Comparison of ENCODE assay signal across 26 cellular contexts in the genomic region with DNA sequence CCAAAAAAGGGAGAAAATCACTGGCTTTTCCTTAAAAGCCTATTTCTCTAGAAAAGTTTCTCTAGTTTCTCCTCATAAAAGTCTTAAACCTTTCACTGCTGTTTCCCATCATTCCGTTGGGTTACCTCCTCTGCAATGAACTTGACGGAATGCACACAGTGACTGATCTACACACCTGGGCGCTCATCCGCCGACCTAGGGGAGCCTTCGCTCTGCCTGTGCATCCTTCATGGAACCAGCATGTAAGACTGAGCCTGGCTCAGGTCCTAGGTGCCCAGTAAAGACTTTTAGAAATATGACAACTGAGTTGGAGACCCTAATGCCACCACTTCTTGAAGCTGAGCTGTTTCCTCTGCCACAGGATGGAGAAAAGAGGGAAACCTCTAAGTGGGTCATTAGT.
DNase-seq lines count a peak whose midpoint lies in the region; ATAC-seq, FAIRE-seq and TF ChIP-seq lines count a peak whose summit lies in the region.
"Had no signal": no experiment of that assay in that cellular context is flagged by ENCODE, and none has a peak within 500 bp of the region (broad histone marks: within the 10 kb centered on the region; RNA-seq: fewer than 3 reads in every experiment).

No MANE protein-coding gene starts in this region.

- peaks cover 16% of the 10 kb centered on the region for H3K4me1 ChIP-seq in DOHH2 (ENCODE audit: control insufficient read depth, low read length)
- H3K4me1 ChIP-seq: A549, BE2C, Caco-2, HAP-1 had no signal

- H3F3A ChIP-seq in DOHH2 (ENCODE audit: control insufficient read depth, insufficient read depth) = no peaks in the 10 kb centered on the region

- H3K4me2 ChIP-seq in DOHH2 (ENCODE audit: low read length) = peak overlapping the region; percentile 20
- H3K4me2 ChIP-seq: A549 had no signal

- CTCF ChIA-PET in activated naive CD4-positive, alpha-beta T cell treated with anti-CD3 and anti-CD28 coated beads, Interleukin-2, amount 10 ng/mL, durations not matched to agents 7 days and 5 days (lab: Charles Lee) = no interaction called here

- peak; percentile 19 for DNase-seq in activated T-cell treated with anti-CD3 and anti-CD28 coated beads, Interleukin-2, amount 50 U/mL, for 24 hours
- DNase-seq in activated T-cell treated with anti-CD3 and anti-CD28 coated beads, Interleukin-2, amount 50 U/mL, for 4 hours = no peak
- DNase-seq in chondrocyte (ENCODE audit: low spot score) (peak; percentile 40), nephron progenitor cell (no peak), occipital lobe (lab: John Stamatoyannopoulos, UW) (no peak), HTR-8/SVneo (ENCODE audit: insufficient read length, low spot score) (no peak)
- no peak for DNase-seq in activated naive CD4-positive, alpha-beta T cell treated with anti-CD3 and anti-CD28 coated beads, Interleukin-2, amount 10 ng/mL, durations not matched to agents 7 days and 5 days
- DNase-seq: ACHN; AML-193; BE2C; Caco-2; CD4-positive, CD25-positive, alpha-beta regulatory T cell; CD8-positive, alpha-beta T cell; DMS153; DND-41; EL; GDM1; GOT3; HFFc6 had no signal

- no peaks in the 10 kb centered on the region for H3K36me3 ChIP-seq in DOHH2 (ENCODE audit: control insufficient read depth, low read length)
- H3K36me3 ChIP-seq: BE2C, HAP-1 had no signal

- no peaks in the 10 kb centered on the region for H4K20me1 ChIP-seq in DOHH2 (ENCODE audit: control insufficient read depth, insufficient read depth, low read depth, low read length)

- H3K79me2 ChIP-seq in DOHH2 (ENCODE audit: control insufficient read depth, low read length) = no peaks in the 10 kb centered on the region

- H3K27ac Mint-ChIP-seq in activated T-cell treated with anti-CD3 and anti-CD28 coated beads, Interleukin-2, amount 50 U/mL, for 24 hours = no peak overlapping the region
- H3K27ac Mint-ChIP-seq in chondrocyte (ENCODE audit: unreplicated experiment) (no peak overlapping the region), nephron progenitor cell (peak overlapping the region; percentile 54)
- H3K27ac Mint-ChIP-seq in activated naive CD4-positive, alpha-beta T cell treated with anti-CD3 and anti-CD28 coated beads, Interleukin-2, amount 10 ng/mL, durations not matched to agents 7 days and 5 days = no peak overlapping the region
- H3K27ac Mint-ChIP-seq: CD4-positive, CD25-positive, alpha-beta regulatory T cell; CD8-positive, alpha-beta T cell; HFFc6 had no signal

- H3K4me3 Mint-ChIP-seq in activated T-cell treated with anti-CD3 and anti-CD28 coated beads, Interleukin-2, amount 50 U/mL, for 24 hours = no peak overlapping the region
- H3K4me3 Mint-ChIP-seq in activated T-cell treated with anti-CD3 and anti-CD28 coated beads, Interleukin-2, amount 50 U/mL, for 4 hours = no peak overlapping the region
- H3K4me3 Mint-ChIP-seq in chondrocyte (ENCODE audit: unreplicated experiment) (no peak overlapping the region), nephron progenitor cell (peak overlapping the region; percentile 36)
- H3K4me3 Mint-ChIP-seq in activated naive CD4-positive, alpha-beta T cell treated with anti-CD3 and anti-CD28 coated beads, Interleukin-2, amount 10 ng/mL, durations not matched to agents 7 days and 5 days = no peak overlapping the region
- H3K4me3 Mint-ChIP-seq: CD4-positive, CD25-positive, alpha-beta regulatory T cell; CD8-positive, alpha-beta T cell; HFFc6 had no signal

- H3K36me3 Mint-ChIP-seq in activated T-cell treated with anti-CD3 and anti-CD28 coated beads, Interleukin-2, amount 50 U/mL, for 24 hours (ENCODE audit: low read depth) = no peaks in the 10 kb centered on the region
- no peaks in the 10 kb centered on the region for H3K36me3 Mint-ChIP-seq in activated T-cell treated with anti-CD3 and anti-CD28 coated beads, Interleukin-2, amount 50 U/mL, for 4 hours (ENCODE audit: insufficient read depth)
- no peaks in the 10 kb centered on the region for H3K36me3 Mint-ChIP-seq in chondrocyte (ENCODE audit: low read depth)
- H3K36me3 Mint-ChIP-seq in nephron progenitor cell (ENCODE audit: low read depth) = peaks cover 6% of the 10 kb centered on the region
- H3K36me3 Mint-ChIP-seq in activated naive CD4-positive, alpha-beta T cell treated with anti-CD3 and anti-CD28 coated beads, Interleukin-2, amount 10 ng/mL, durations not matched to agents 7 days and 5 days = no peaks in the 10 kb centered on the region
- H3K36me3 Mint-ChIP-seq: CD4-positive, CD25-positive, alpha-beta regulatory T cell; CD8-positive, alpha-beta T cell had no signal

- peaks cover 4% of the 10 kb centered on the region for H3K9me3 Mint-ChIP-seq in activated T-cell treated with anti-CD3 and anti-CD28 coated beads, Interleukin-2, amount 50 U/mL, for 24 hours
- H3K9me3 Mint-ChIP-seq in activated T-cell treated with anti-CD3 and anti-CD28 coated beads, Interleukin-2, amount 50 U/mL, for 4 hours = peaks cover 4% of the 10 kb centered on the region
- peaks cover 25% of the 10 kb centered on the region for H3K9me3 Mint-ChIP-seq in chondrocyte (ENCODE audit: low read depth)
- peaks cover 20% of the 10 kb centered on the region for H3K9me3 Mint-ChIP-seq in nephron progenitor cell
- H3K9me3 Mint-ChIP-seq in activated naive CD4-positive, alpha-beta T cell treated with anti-CD3 and anti-CD28 coated beads, Interleukin-2, amount 10 ng/mL, durations not matched to agents 7 days and 5 days = peaks cover 10% of the 10 kb centered on the region
- H3K9me3 Mint-ChIP-seq: CD8-positive, alpha-beta T cell had no signal

- no peak overlapping the region for H3K27ac ChIP-seq in DOHH2 (ENCODE audit: low read depth, low read length)
- H3K27ac ChIP-seq: 22Rv1, A549, C4-2B had no signal

- no peaks in the 10 kb centered on the region for H3K9me2 ChIP-seq in DOHH2 (replicated peaks; ENCODE audit: control insufficient read depth, low read length)

- H3K4me3 ChIP-seq in DOHH2 (ENCODE audit: low read length) = 0 out of 2 replicates have a peak overlapping the region, but pooled peaks have one; percentile 7
- H3K4me3 ChIP-seq: A549, GM12878, HAP-1 had no signal

- no peak for ATAC-seq in activated T-cell treated with anti-CD3 and anti-CD28 coated beads, Interleukin-2, amount 50 U/mL, for 4 hours
- ATAC-seq: A549; CD8-positive, alpha-beta T cell; GM12878 had no signal

- H3K9me3 ChIP-seq in DOHH2 (ENCODE audit: control insufficient read depth, insufficient read depth, low read length) = no peaks in the 10 kb centered on the region
- H3K9me3 ChIP-seq: A549, BE2C, Caco-2, HAP-1 had no signal

- no peak for TF ChIP-seq CTCF in DOHH2 (IDR thresholded peaks at IDR 0.05; ENCODE audit: low read depth, low read length, poor library complexity, severe bottlenecking)
- TF ChIP-seq CTCF in chondrocyte (IDR thresholded peaks at IDR 0.05) = no peak
- no peak for TF ChIP-seq CTCF in nephron progenitor cell (IDR thresholded peaks at IDR 0.05)

- H3K27me3 Mint-ChIP-seq in activated T-cell treated with anti-CD3 and anti-CD28 coated beads, Interleukin-2, amount 50 U/mL, for 24 hours = peaks cover 10% of the 10 kb centered on the region
- peaks cover 9% of the 10 kb centered on the region for H3K27me3 Mint-ChIP-seq in activated T-cell treated with anti-CD3 and anti-CD28 coated beads, Interleukin-2, amount 50 U/mL, for 4 hours (ENCODE audit: low read depth)
- no peaks in the 10 kb centered on the region for H3K27me3 Mint-ChIP-seq in chondrocyte (ENCODE audit: low read depth)
- H3K27me3 Mint-ChIP-seq in nephron progenitor cell (ENCODE audit: low read depth, poor library complexity) = peaks cover 3% of the 10 kb centered on the region
- peaks cover 6% of the 10 kb centered on the region for H3K27me3 Mint-ChIP-seq in activated naive CD4-positive, alpha-beta T cell treated with anti-CD3 and anti-CD28 coated beads, Interleukin-2, amount 10 ng/mL, durations not matched to agents 7 days and 5 days
- H3K27me3 Mint-ChIP-seq: CD4-positive, CD25-positive, alpha-beta regulatory T cell had no signal

- H3K4me1 Mint-ChIP-seq in activated T-cell treated with anti-CD3 and anti-CD28 coated beads, Interleukin-2, amount 50 U/mL, for 24 hours (ENCODE audit: low read depth) = peaks cover 9% of the 10 kb centered on the region
- H3K4me1 Mint-ChIP-seq in activated T-cell treated with anti-CD3 and anti-CD28 coated beads, Interleukin-2, amount 50 U/mL, for 4 hours (ENCODE audit: low read depth) = no peaks in the 10 kb centered on the region
- H3K4me1 Mint-ChIP-seq in chondrocyte (ENCODE audit: low read depth) = no peaks in the 10 kb centered on the region
- H3K4me1 Mint-ChIP-seq in nephron progenitor cell = peaks cover 46% of the 10 kb centered on the region
- H3K4me1 Mint-ChIP-seq in activated naive CD4-positive, alpha-beta T cell treated with anti-CD3 and anti-CD28 coated beads, Interleukin-2, amount 10 ng/mL, durations not matched to agents 7 days and 5 days = no peaks in the 10 kb centered on the region
- H3K4me1 Mint-ChIP-seq: CD4-positive, CD25-positive, alpha-beta regulatory T cell had no signal

- H3K27me3 ChIP-seq in DOHH2 (ENCODE audit: control insufficient read depth, low read length) = no peaks in the 10 kb centered on the region

- FAIRE-seq in HTR-8/SVneo (lab: Jason Lieb, UNC) = no peak
- FAIRE-seq: A549, H54 had no signal

Comparison
In these comparisons a context has a peak if more than half of its experiments do, and no peak if none do; other contexts are left out.
1. DNase-seq: peak in activated T-cell treated with anti-CD3 and anti-CD28 coated beads, Interleukin-2, amount 50 U/mL, for 24 hours (single experiment) and chondrocyte (single experiment); none in activated T-cell treated with anti-CD3 and anti-CD28 coated beads, Interleukin-2, amount 50 U/mL, for 4 hours (single experiment), nephron progenitor cell (single experiment), activated naive CD4-positive, alpha-beta T cell treated with anti-CD3 and anti-CD28 coated beads, Interleukin-2, amount 10 ng/mL, durations not matched to agents 7 days and 5 days (single experiment), occipital lobe (single experiment) and HTR-8/SVneo (single experiment).